ENCODE assay signal across 19 cellular contexts in the genomic region with DNA sequence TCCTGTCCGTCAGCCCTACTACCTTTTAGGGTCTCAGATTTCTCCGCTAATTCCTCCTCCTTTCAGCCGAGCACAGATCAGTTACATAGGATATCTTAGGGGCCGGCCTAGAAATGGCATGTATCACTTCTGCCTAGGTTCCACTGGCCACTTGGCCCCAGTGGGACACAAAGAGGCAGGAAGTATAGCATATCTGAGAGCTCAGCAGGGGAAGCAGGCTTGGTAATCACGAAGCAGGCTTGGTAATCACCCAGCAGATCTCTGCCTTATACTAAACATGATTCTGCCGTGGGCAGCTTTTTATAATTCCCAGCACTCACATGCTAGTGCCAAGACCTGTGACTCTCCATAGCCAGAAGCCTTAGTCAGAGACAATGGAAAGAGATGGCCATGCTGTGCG. TPM values are rescaled to one million over a fixed set of nuclear protein-coding genes. Genes with fewer than 3 reads are reported as not detected.
DNase-seq lines count a peak whose midpoint lies in the region; ATAC-seq, FAIRE-seq and TF ChIP-seq lines count a peak whose summit lies in the region.
"Had no signal": no experiment of that assay in that cellular context is flagged by ENCODE, and none has a peak within 500 bp of the region (broad histone marks: within the 10 kb centered on the region; RNA-seq: fewer than 3 reads in every experiment).

No MANE protein-coding gene starts in this region.

- H3K27ac Mint-ChIP-seq in GM23338 (0 out of 2 replicates have a peak overlapping the region, but pooled peaks have one; percentile 17), astrocyte (ENCODE audit: unreplicated experiment) (peak overlapping the region; percentile 4), nephron progenitor cell (peak overlapping the region; percentile 55)
- no peak overlapping the region for H3K27ac Mint-ChIP-seq in activated CD4-positive, alpha-beta T cell treated with anti-CD3 and anti-CD28 coated beads, Interleukin-2, amount 10 ng/mL, durations not matched to agents 7 days and 5 days

- H3K4me1 Mint-ChIP-seq in GM23338 = peaks cover 46% of the 10 kb centered on the region
- H3K4me1 Mint-ChIP-seq in astrocyte (ENCODE audit: low read depth, unreplicated experiment) = peaks cover 7% of the 10 kb centered on the region
- peaks cover 61% of the 10 kb centered on the region for H3K4me1 Mint-ChIP-seq in nephron progenitor cell
- no peaks in the 10 kb centered on the region for H3K4me1 Mint-ChIP-seq in activated CD4-positive, alpha-beta T cell treated with anti-CD3 and anti-CD28 coated beads, Interleukin-2, amount 10 ng/mL, durations not matched to agents 7 days and 5 days

- H3K4me3 ChIP-seq in GM23338 = no peak overlapping the region
- no peak overlapping the region for H3K4me3 ChIP-seq in OCI-LY1 (ENCODE audit: low read depth, low read length, poor library complexity, severe bottlenecking)
- no peak overlapping the region for H3K4me3 ChIP-seq in astrocyte (ENCODE audit: insufficient read depth, low read depth, low read length)
- no peak overlapping the region for H3K4me3 ChIP-seq in smooth muscle cell
- H3K4me3 ChIP-seq: GM23248 had no signal

- H3K36me3 ChIP-seq in GM23338 (ENCODE audit: insufficient read depth) (no peaks in the 10 kb centered on the region), OCI-LY1 (ENCODE audit: insufficient read depth, low read length) (0 out of 2 replicates have a peak, but pooled peaks cover 3% of the 10 kb centered on the region), astrocyte (ENCODE audit: insufficient read depth, low read length) (no peaks in the 10 kb centered on the region), smooth muscle cell (ENCODE audit: low read depth) (no peaks in the 10 kb centered on the region)

- H3K4me2 ChIP-seq in GM23338 (0 out of 2 replicates have a peak overlapping the region, but pooled peaks have one; percentile 49), OCI-LY1 (ENCODE audit: low read length) (peak overlapping the region; percentile 40; the same call in 1 of the 2 replicates), astrocyte (ENCODE audit: low read length) (no peak overlapping the region), smooth muscle cell (no peak overlapping the region)

- H4K20me1 ChIP-seq in GM23338 (replicated peaks; ENCODE audit: insufficient read depth) (no peaks in the 10 kb centered on the region), OCI-LY1 (ENCODE audit: insufficient read depth, low read length) (no peaks in the 10 kb centered on the region), astrocyte (ENCODE audit: insufficient read depth, low read length) (no peaks in the 10 kb centered on the region), smooth muscle cell (ENCODE audit: low read depth) (no peaks in the 10 kb centered on the region)

- H3F3A ChIP-seq in GM23338 (replicated peaks; ENCODE audit: low read depth) = 0 out of 2 replicates have a peak, but pooled peaks cover 11% of the 10 kb centered on the region
- no peaks in the 10 kb centered on the region for H3F3A ChIP-seq in OCI-LY1 (ENCODE audit: insufficient read depth, low read length)
- no peaks in the 10 kb centered on the region for H3F3A ChIP-seq in smooth muscle cell (ENCODE audit: low read depth)

- H3K4me1 ChIP-seq in GM23338 (ENCODE audit: insufficient read depth) (peaks cover 39% of the 10 kb centered on the region), OCI-LY1 (ENCODE audit: insufficient read depth, low read length, severe bottlenecking) (peaks cover 53% of the 10 kb centered on the region), astrocyte (ENCODE audit: insufficient read depth, low read length) (peaks cover 8% of the 10 kb centered on the region), smooth muscle cell (ENCODE audit: low read depth) (peaks cover 10% of the 10 kb centered on the region)

- H3K27ac ChIP-seq in GM23338 (ENCODE audit: low read depth) (no peak overlapping the region), OCI-LY1 (ENCODE audit: low read depth, low read length, poor library complexity, severe bottlenecking) (peak overlapping the region; percentile 94), astrocyte (ENCODE audit: low read depth, low read length) (no peak overlapping the region), smooth muscle cell (ENCODE audit: low read depth) (no peak overlapping the region)
- H3K27ac ChIP-seq: GM23248 had no signal

- H3K79me2 ChIP-seq in GM23338 (replicated peaks; ENCODE audit: insufficient read depth) (no peaks in the 10 kb centered on the region), OCI-LY1 (ENCODE audit: insufficient read depth, low read length) (no peaks in the 10 kb centered on the region), astrocyte (ENCODE audit: insufficient read depth, low read length) (no peaks in the 10 kb centered on the region), smooth muscle cell (ENCODE audit: low read depth) (no peaks in the 10 kb centered on the region)

- H2AFZ ChIP-seq in GM23338 (no peak overlapping the region), OCI-LY1 (ENCODE audit: low read length) (no peak overlapping the region), astrocyte (ENCODE audit: low read depth, low read length) (no peak overlapping the region), smooth muscle cell (ENCODE audit: low read depth) (no peak overlapping the region)
- H2AFZ ChIP-seq: GM23248 had no signal

- H3K9me2 ChIP-seq in GM23338 (ENCODE audit: insufficient read depth) = peaks cover 4% of the 10 kb centered on the region; the same call in 1 of the 2 replicates
- H3K9me2 ChIP-seq in OCI-LY1 (ENCODE audit: low read depth, low read length) = no peaks in the 10 kb centered on the region

- H3K4me3 Mint-ChIP-seq in GM23338 (no peak overlapping the region), astrocyte (ENCODE audit: unreplicated experiment) (no peak overlapping the region), nephron progenitor cell (no peak overlapping the region)
- H3K4me3 Mint-ChIP-seq in activated CD4-positive, alpha-beta T cell treated with anti-CD3 and anti-CD28 coated beads, Interleukin-2, amount 10 ng/mL, durations not matched to agents 7 days and 5 days = no peak overlapping the region

- POLR2A ChIA-PET in activated CD4-positive, alpha-beta T cell treated with anti-CD3 and anti-CD28 coated beads, Interleukin-2, amount 10 ng/mL, durations not matched to agents 7 days and 5 days (lab: Charles Lee) = no interaction called here

- WGBS in smooth muscle cell (ENCODE audit: low lambda C conversion rate) = 85% methylated on average over 7 of the region's 7 CpGs

- no peaks in the 10 kb centered on the region for H3K27me3 ChIP-seq in GM23338 (ENCODE audit: insufficient read depth)
- H3K27me3 ChIP-seq in OCI-LY1 (ENCODE audit: insufficient read depth, low read length) = no peaks in the 10 kb centered on the region
- no peaks in the 10 kb centered on the region for H3K27me3 ChIP-seq in astrocyte (ENCODE audit: insufficient read depth, low read length)
- no peaks in the 10 kb centered on the region for H3K27me3 ChIP-seq in smooth muscle cell (ENCODE audit: low read depth)

- DNase-seq in GM23338 (ENCODE audit: low spot score) (no peak), astrocyte (ENCODE audit: low read depth) (no peak), nephron progenitor cell (no peak), smooth muscle cell (lab: John Stamatoyannopoulos, UW; ENCODE audit: unreplicated experiment) (no peak)
- no peak for DNase-seq in activated CD4-positive, alpha-beta T cell treated with anti-CD3 and anti-CD28 coated beads, Interleukin-2, amount 10 ng/mL, durations not matched to agents 7 days and 5 days
- DNase-seq: C1 segment of cervical spinal cord, COR-L47, DMS153, EL, GM23248, KG1, NCI-H1436, NCI-H2029, NCI-H510A treated with DMSO at 0.1 percent for 48 hours, SIG-M5, SW 1271 had no signal

- H3K36me3 Mint-ChIP-seq in GM23338 (ENCODE audit: low read depth) (no peaks in the 10 kb centered on the region; the same call in 1 of the 3 replicates), astrocyte (ENCODE audit: low read depth, unreplicated experiment) (peaks cover 7% of the 10 kb centered on the region), nephron progenitor cell (ENCODE audit: low read depth) (no peaks in the 10 kb centered on the region)
- H3K36me3 Mint-ChIP-seq in activated CD4-positive, alpha-beta T cell treated with anti-CD3 and anti-CD28 coated beads, Interleukin-2, amount 10 ng/mL, durations not matched to agents 7 days and 5 days (ENCODE audit: low read depth) = peaks cover 28% of the 10 kb centered on the region

- H3K9me3 ChIP-seq in OCI-LY1 (ENCODE audit: low read length) (no peaks in the 10 kb centered on the region), astrocyte (ENCODE audit: insufficient read depth, low read depth, low read length) (no peaks in the 10 kb centered on the region), smooth muscle cell (replicated peaks; ENCODE audit: low read depth) (no peaks in the 10 kb centered on the region)

- CTCF ChIA-PET in activated CD4-positive, alpha-beta T cell treated with anti-CD3 and anti-CD28 coated beads, Interleukin-2, amount 10 ng/mL, durations not matched to agents 7 days and 5 days (lab: Charles Lee) = no interaction called here

- TF ChIP-seq CTCF in GM23338 (conservative IDR thresholded peaks at IDR 0.05; ENCODE audit: low read depth in 2 of 2) = no peak
- no peak for TF ChIP-seq CTCF in OCI-LY1 (IDR thresholded peaks at IDR 0.05; ENCODE audit: low read length)
- TF ChIP-seq CTCF in astrocyte (IDR thresholded peaks at IDR 0.05; ENCODE audit: insufficient read depth, low read depth, low read length) = no peak
- no peak for TF ChIP-seq CTCF in nephron progenitor cell (IDR thresholded peaks at IDR 0.05)
- no peak for TF ChIP-seq CTCF in smooth muscle cell (IDR thresholded peaks at IDR 0.05; ENCODE audit: borderline replicate concordance, insufficient read depth, poor library complexity, severe bottlenecking)

- H3K27me3 Mint-ChIP-seq in GM23338 (ENCODE audit: insufficient read depth, low read depth, poor library complexity) (no peaks in the 10 kb centered on the region), astrocyte (ENCODE audit: low read depth, unreplicated experiment) (no peaks in the 10 kb centered on the region), nephron progenitor cell (ENCODE audit: low read depth, poor library complexity) (no peaks in the 10 kb centered on the region)
- H3K27me3 Mint-ChIP-seq in activated CD4-positive, alpha-beta T cell treated with anti-CD3 and anti-CD28 coated beads, Interleukin-2, amount 10 ng/mL, durations not matched to agents 7 days and 5 days = no peaks in the 10 kb centered on the region

- no peak for ATAC-seq in GM23338
- ATAC-seq in HG03354 (IDR thresholded peaks at IDR 0.05; ENCODE audit: poor library complexity, severe bottlenecking, unreplicated experiment) = no peak

- H3K9ac ChIP-seq in OCI-LY1 (ENCODE audit: low read length) (peak overlapping the region; percentile 51), astrocyte (ENCODE audit: low read length) (no peak overlapping the region), smooth muscle cell (ENCODE audit: low read depth) (no peak overlapping the region)
- H3K9ac ChIP-seq: GM23248 had no signal

- no peaks in the 10 kb centered on the region; the same call in 2 of the 3 replicates for H3K9me3 Mint-ChIP-seq in GM23338
- H3K9me3 Mint-ChIP-seq in astrocyte (ENCODE audit: unreplicated experiment) = no peaks in the 10 kb centered on the region
- no peaks in the 10 kb centered on the region for H3K9me3 Mint-ChIP-seq in nephron progenitor cell
- H3K9me3 Mint-ChIP-seq in activated CD4-positive, alpha-beta T cell treated with anti-CD3 and anti-CD28 coated beads, Interleukin-2, amount 10 ng/mL, durations not matched to agents 7 days and 5 days = no peaks in the 10 kb centered on the region

- no peak for FAIRE-seq in astrocyte (lab: Jason Lieb, UNC)

RNA-seq across cellular contexts. Expression of gene CACNG5, which starts 59.7 kb away (rescaled TPM):
- total RNA-seq in GM23338 (2014; rRNA removed; shearing (Covaris generic)) = 2.7 and 3.3 TPM in 2 replicates
- polyA plus RNA-seq in GM23338 (2016; fragmentation: Nextera tagmentation; extraction: Ambion mirVana) (1.8 and 2.7 TPM in 2 replicates), smooth muscle cell (not detected in 2 replicates)
- total RNA-seq in astrocyte (not detected in 2 replicates), smooth muscle cell (not detected in 2 replicates)
- not detected for total RNA-seq in activated CD4-positive, alpha-beta T cell treated with anti-CD3 and anti-CD28 coated beads, Interleukin-2, amount 10 ng/mL, durations not matched to agents 7 days and 5 days
- total RNA-seq: GM23248, M059J had no signal
- polyA plus RNA-seq: GM23248 had no signal

Comparison
In these comparisons a context has a peak if more than half of its experiments do, and no peak if none do; other contexts are left out.
1. H3K4me2 ChIP-seq: peak in GM23338 (single experiment) and OCI-LY1 (single experiment); none in astrocyte (single experiment) and smooth muscle cell (single experiment).